33 cellular contexts compared by ENCODE assay signal in the genomic region with DNA sequence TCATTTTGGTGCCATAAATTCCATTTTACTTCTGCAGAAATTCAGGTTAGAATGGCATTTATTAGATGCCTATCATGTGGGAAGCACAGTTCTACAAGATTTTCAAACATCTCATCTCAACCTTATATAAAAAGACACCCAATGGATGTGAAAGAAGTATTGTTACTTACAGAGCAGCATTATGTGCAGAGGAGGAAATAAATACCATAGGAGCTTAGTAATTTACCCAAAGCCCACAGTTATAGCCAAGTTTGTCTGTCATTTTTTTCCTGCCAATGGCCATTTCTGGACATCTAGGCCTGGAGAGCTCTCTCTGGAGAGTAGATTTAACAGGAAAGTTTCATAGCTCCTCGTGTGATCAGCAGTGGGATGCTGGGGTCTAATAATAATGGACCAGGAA.
"Had no signal": no experiment of that assay in that cellular context is flagged by ENCODE, and none has a peak within 500 bp of the region (broad histone marks: within the 10 kb centered on the region; RNA-seq: fewer than 3 reads in every experiment).

No MANE protein-coding gene starts in this region.

- H2AFZ ChIP-seq: parathyroid adenoma had no signal

- DNase-seq: activated CD4-positive, alpha-beta memory T cell treated with anti-CD3 and anti-CD28 coated beads, Interleukin-2, amount 10 ng/mL, durations not matched to agents 7 days and 5 days; activated CD4-positive, alpha-beta T cell treated with anti-CD3 and anti-CD28 coated beads for 1 hour; activated CD4-positive, alpha-beta T cell treated with anti-CD3 and anti-CD28 coated beads, Interleukin-2, amount 10 ng/mL, durations not matched to agents 7 days and 5 days; activated CD8-positive, alpha-beta memory T cell treated with anti-CD3 and anti-CD28 coated beads, Interleukin-2, amount 50 U/mL, for 48 hours; activated gamma-delta T cell; activated naive CD4-positive, alpha-beta T cell treated with anti-CD3 and anti-CD28 coated beads, Interleukin-2, amount 10 ng/mL, durations not matched to agents 7 days and 5 days; activated naive CD8-positive, alpha-beta T cell treated with anti-CD3 and anti-CD28 coated beads, Interleukin-2, amount 10 ng/mL, durations not matched to agents 7 days and 5 days; activated T-cell treated with anti-CD3 and anti-CD28 coated beads, Interleukin-2, amount 50 U/mL, for 24 hours; amniotic stem cell; body of pancreas; dermis blood vessel endothelial cell; effector CD4-positive, alpha-beta T cell; head of caudate nucleus; hippocampal formation; kidney; left colon; midbrain; naive thymus-derived CD8-positive, alpha-beta T cell; nucleus accumbens; psoas muscle; sigmoid colon; small intestine; stimulated activated CD4-positive, alpha-beta T cell treated with anti-CD3 and anti-CD28 coated beads, Interleukin-4, amount 100 ng/mL, for 4 hours; stimulated activated CD8-positive, alpha-beta memory T cell treated with anti-CD3 and anti-CD28 coated beads, Interleukin-4, amount 100 ng/mL, for 48 hours; stimulated activated naive CD8-positive, alpha-beta T cell treated with anti-CD3 and anti-CD28 coated beads, Interleukin-15, amount 100 ng/mL, for 72 hours; substantia nigra; T-helper 2 cell; tibial artery; upper lobe of right lung had no signal

- FAIRE-seq: colon, kidney, small intestine had no signal

- H3K27me3 ChIP-seq: body of pancreas, sigmoid colon, tibial artery, upper lobe of right lung had no signal

- H3K27ac ChIP-seq: body of pancreas, parathyroid adenoma, psoas muscle, sigmoid colon, tibial artery, upper lobe of right lung had no signal

- H3K9ac ChIP-seq: parathyroid adenoma had no signal

- H3K4me1 ChIP-seq: body of pancreas, parathyroid adenoma, psoas muscle, sigmoid colon, upper lobe of right lung had no signal

- H3K36me3 ChIP-seq: sigmoid colon, tibial artery, upper lobe of right lung had no signal

- H3K79me2 ChIP-seq: parathyroid adenoma had no signal

- ATAC-seq: body of pancreas; left colon; naive thymus-derived CD8-positive, alpha-beta T cell; psoas muscle; stimulated activated memory B cell treated with anti-CD40 and anti-IgM and Interleukin-4, amounts not matched to agents 10 μg/mL and 1 μg/mL and 100 μg/mL, for 72 hours; stimulated activated naive CD8-positive, alpha-beta T cell treated with anti-CD3 and anti-CD28 coated beads, Interleukin-15, amount 100 ng/mL, for 72 hours; upper lobe of right lung; WTC11 had no signal

- H3K9me3 ChIP-seq: body of pancreas, psoas muscle, sigmoid colon, tibial artery, upper lobe of right lung had no signal

- H3K4me3 ChIP-seq: body of pancreas, psoas muscle, sigmoid colon, tibial artery, upper lobe of right lung had no signal
